In the genomic region with DNA sequence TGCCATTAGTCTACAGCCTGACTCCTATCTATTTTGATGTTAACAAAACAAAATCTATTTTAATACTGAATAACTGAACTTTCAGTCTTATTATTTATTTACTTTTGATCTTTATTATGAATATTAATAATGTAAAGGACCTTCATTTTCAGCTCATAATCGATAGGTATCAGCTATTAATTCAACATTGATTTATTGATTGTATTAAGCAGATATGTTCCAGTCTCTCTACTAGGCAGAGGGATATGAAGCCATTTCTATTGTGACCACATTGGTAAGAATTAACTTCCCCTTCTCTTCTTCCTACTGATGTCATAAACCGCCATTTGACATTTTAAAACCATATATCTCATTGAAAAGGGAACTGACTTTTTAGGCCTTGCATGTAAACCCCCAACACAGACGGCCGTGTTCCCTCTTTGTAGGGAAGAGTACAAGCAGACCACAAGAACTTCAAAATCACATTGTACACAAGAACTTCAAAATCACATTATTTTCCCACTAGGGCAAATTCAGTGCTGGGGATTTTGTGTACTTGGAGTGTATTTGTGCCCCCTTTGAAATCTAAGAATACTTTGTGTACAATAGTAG, we compare ENCODE assay signal across 14 cellular contexts.
A peak's percentile ranks its signal among the peaks of the same experiment; 100 is the strongest.
DNase-seq lines count a peak whose midpoint lies in the region; ATAC-seq and TF ChIP-seq lines count a peak whose summit lies in the region.
"Had no signal": no experiment of that assay in that cellular context is flagged by ENCODE, and none has a peak within 500 bp of the region (broad histone marks: within the 10 kb centered on the region; RNA-seq: fewer than 3 reads in every experiment).

No MANE protein-coding gene starts in this region.

- peak; percentile 83 for ATAC-seq in GM19463 (IDR thresholded peaks at IDR 0.05; ENCODE audit: unreplicated experiment)
- peak; percentile 78 for ATAC-seq in HG03196 (IDR thresholded peaks at IDR 0.05; ENCODE audit: unreplicated experiment)
- ATAC-seq: SK-N-SH treated with all-trans-retinoic acid at 6 μM for 48 hours had no signal

- peak; percentile 27 for DNase-seq in GM06990 (ENCODE audit: extremely low read depth, insufficient read length)
- DNase-seq in UCSD-AML1 (lab: John Stamatoyannopoulos, UW; ENCODE audit: unreplicated experiment) = peak; percentile 52
- DNase-seq in caudate nucleus (lab: John Stamatoyannopoulos, UW) = no peak
- no peak for DNase-seq in activated CD8-positive, alpha-beta memory T cell treated with anti-CD3 and anti-CD28 coated beads for 24 hours
- no peak for DNase-seq in cortex of kidney (lab: John Stamatoyannopoulos, UW)
- no peak for DNase-seq in epidermal melanocyte (ENCODE audit: insufficient read length, low spot score)
- DNase-seq: activated CD8-positive, alpha-beta memory T cell treated with anti-CD3 and anti-CD28 coated beads, Interleukin-2, amount 50 U/mL, for 48 hours; foreskin fibroblast; mesendoderm; sigmoid colon; stimulated activated CD8-positive, alpha-beta memory T cell treated with anti-CD3 and anti-CD28 coated beads, Interleukin-4, amount 100 ng/mL, for 48 hours had no signal

- TF ChIP-seq CTCF in GM06990 (IDR thresholded peaks at IDR 0.05; ENCODE audit: insufficient read depth, low read length, poor library complexity, severe bottlenecking) = no peak

- no peaks in the 10 kb centered on the region for H3K27me3 ChIP-seq in GM06990 (replicated peaks; ENCODE audit: control insufficient read depth, insufficient read depth, low read length)
- H3K27me3 ChIP-seq: sigmoid colon had no signal

- H3K27ac ChIP-seq in caudate nucleus (ENCODE audit: low read depth, low read length) = no peak overlapping the region
- H3K27ac ChIP-seq: sigmoid colon had no signal

- no peak overlapping the region for H3K4me3 ChIP-seq in GM06990 (replicated peaks; ENCODE audit: low read depth, low read length)
- H3K4me3 ChIP-seq: sigmoid colon had no signal

- no peaks in the 10 kb centered on the region for H3K36me3 ChIP-seq in GM06990 (ENCODE audit: control insufficient read depth, insufficient read depth, low read length)
- H3K36me3 ChIP-seq: sigmoid colon had no signal

Comparison
In these comparisons a context has a peak if more than half of its experiments do, and no peak if none do; other contexts are left out.
1. DNase-seq: peak in GM06990 (single experiment) and UCSD-AML1 (single experiment); none in caudate nucleus (0 of 61), activated CD8-positive, alpha-beta memory T cell treated with anti-CD3 and anti-CD28 coated beads for 24 hours (single experiment), cortex of kidney (single experiment) and epidermal melanocyte (single experiment).